In the genomic region with DNA sequence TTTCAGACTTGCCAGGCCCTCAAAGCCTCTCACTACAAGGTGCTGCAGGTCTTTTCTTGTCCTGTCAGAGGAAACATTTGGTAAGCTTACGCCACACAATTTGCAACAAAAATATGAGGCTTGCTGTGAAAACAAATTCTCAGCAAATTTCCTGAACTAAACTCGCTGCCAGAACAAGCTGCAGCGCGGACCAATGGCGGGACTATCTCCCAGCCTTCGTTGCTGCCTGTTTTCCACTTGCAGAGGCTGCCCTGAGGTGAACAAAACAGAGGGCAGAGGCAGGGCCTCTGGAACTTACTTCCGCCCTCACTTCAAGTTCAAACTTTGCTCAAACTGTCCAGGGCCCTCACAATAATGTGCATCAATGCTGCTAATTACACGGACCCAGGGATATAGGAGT, we compare ENCODE assay signal across 16 cellular contexts. TPM values are rescaled to one million over a fixed set of nuclear protein-coding genes. Genes with fewer than 3 reads are reported as not detected.
A peak's percentile ranks its signal among the peaks of the same experiment; 100 is the strongest.
DNase-seq lines count a peak whose midpoint lies in the region; ATAC-seq, FAIRE-seq and TF ChIP-seq lines count a peak whose summit lies in the region.
"Had no signal": no experiment of that assay in that cellular context is flagged by ENCODE, and none has a peak within 500 bp of the region (broad histone marks: within the 10 kb centered on the region; RNA-seq: fewer than 3 reads in every experiment).

No MANE protein-coding gene starts in this region.

- BruUV-seq in MCF 10A (replicated peaks; lab: Mats Ljungman, UMichigan) = no TSS peak

- TF ChIP-seq POLR2A in breast epithelium (IDR thresholded peaks at IDR 0.05) (no peak), vagina (IDR thresholded peaks at IDR 0.05) (no peak), erythroblast (IDR thresholded peaks at IDR 0.05; ENCODE audit: low read length) (no peak)

- H3K4me1 ChIP-seq in breast epithelium (peaks cover 15 to 40% of the 10 kb centered on the region in 2 donors), kidney (ENCODE audit: control insufficient read depth in 1 of 2, insufficient read depth in 1 of 2, low read depth in 1 of 2, low read length in 2 of 2) (peaks cover 6 to 9% of the 10 kb centered on the region in 2 donors), vagina (peaks cover 49% of the 10 kb centered on the region)

- DNase-seq in breast epithelium (ENCODE audit: low spot score in 2 of 2) (no peak), MCF 10A (ENCODE audit: unreplicated experiment) (no peak), kidney (peak; percentile 63), vagina (ENCODE audit: extremely low spot score in 2 of 2) (no peak), erythroblast (lab: John Stamatoyannopoulos, UW) (no peak), posterior vena cava (ENCODE audit: low spot score) (no peak), NCI-H1694 treated with DMSO at 0.1 percent for 48 hours (lab: John Stamatoyannopoulos, UW) (no peak)
- DNase-seq in activated CD8-positive, alpha-beta T cell treated with anti-CD3 and anti-CD28 coated beads for 36 hours = no peak
- DNase-seq: activated CD4-positive, CD25-positive, alpha-beta regulatory T cell; GOT3; head of caudate nucleus; Kasumi-1; NCI-H1417; NCI-H2171 treated with DMSO at 0.1 percent for 48 hours; stimulated activated CD4-positive, alpha-beta T cell treated with anti-CD3 and anti-CD28 coated beads, Interleukin-1b, Interleukin-23, amount 100 ng/mL, for 48 hours had no signal

- CTCF ChIA-PET in MCF 10A (lab: Yijun Ruan, JAX) = no interaction called here
- CTCF ChIA-PET in activated CD8-positive, alpha-beta T cell treated with anti-CD3 and anti-CD28 coated beads for 36 hours (lab: Charles Lee) = interaction anchor here (0.6 to 0.8 kb wide), 2 partner anchors 12 to 114 kb away, joined by 3 read pairs; a partner anchor contains a TSS

- no peak for FAIRE-seq in kidney (lab: Jason Lieb, UNC)
- FAIRE-seq: colon had no signal

- POLR2A ChIA-PET in MCF 10A (lab: Yijun Ruan, JAX) = no interaction called here
- POLR2A ChIA-PET in activated CD8-positive, alpha-beta T cell treated with anti-CD3 and anti-CD28 coated beads for 36 hours (lab: Charles Lee) = interaction anchor here (0.6 kb wide), 1 partner anchor 1582 kb away, joined by 3 read pairs; no protein-coding TSS in a partner anchor

- H3K9ac ChIP-seq in kidney (ENCODE audit: low read length in 2 of 2) = no peak overlapping the region

- H3K36me3 ChIP-seq in breast epithelium (no peaks in the 10 kb centered on the region), kidney (ENCODE audit: control insufficient read depth in 1 of 2, insufficient read depth in 2 of 2, low read length in 2 of 2) (peaks cover 7 to 12% of the 10 kb centered on the region in 2 donors), vagina (no peaks in the 10 kb centered on the region)

- H3K27ac Mint-ChIP-seq in MCF 10A (ENCODE audit: low read depth, unreplicated experiment) = no peak overlapping the region
- H3K27ac Mint-ChIP-seq in activated CD8-positive, alpha-beta T cell treated with anti-CD3 and anti-CD28 coated beads for 36 hours = peak overlapping the region; percentile 34

- TF ChIP-seq CTCF in breast epithelium (IDR thresholded peaks at IDR 0.05) = no peak
- TF ChIP-seq CTCF in MCF 10A (IDR thresholded peaks at IDR 0.05; ENCODE audit: unreplicated experiment) = no peak
- no peak for TF ChIP-seq CTCF in activated CD8-positive, alpha-beta T cell treated with anti-CD3 and anti-CD28 coated beads for 36 hours (IDR thresholded peaks at IDR 0.05)
- TF ChIP-seq CTCF in kidney (IDR thresholded peaks at IDR 0.05; ENCODE audit: borderline replicate concordance, extremely low read depth, insufficient read depth) = no peak
- TF ChIP-seq CTCF in vagina (IDR thresholded peaks at IDR 0.05) = no peak

- H3K9me3 Mint-ChIP-seq in MCF 10A (ENCODE audit: unreplicated experiment) = no peaks in the 10 kb centered on the region
- H3K9me3 Mint-ChIP-seq in activated CD8-positive, alpha-beta T cell treated with anti-CD3 and anti-CD28 coated beads for 36 hours = no peaks in the 10 kb centered on the region

- intact Hi-C loops in breast epithelium (cut with DNase I; ENCODE audit: low total_unique reads) (loop anchor here (5.0 to 10.0 kb wide), 2 partner anchors 97 to 114 kb away; a partner anchor contains a TSS), MCF 10A (cut with micrococcal nuclease) (no loop called here), kidney (cut with DNase I) (loop anchor here (10.0 kb wide), 1 partner anchor 114 kb away; a partner anchor contains a TSS), vagina (cut with DNase I) (no loop called here), posterior vena cava (cut with DNase I) (no loop called here)
- intact Hi-C loops in activated CD8-positive, alpha-beta T cell treated with anti-CD3 and anti-CD28 coated beads for 36 hours (cut with micrococcal nuclease) = no loop called here

- H3K36me3 Mint-ChIP-seq in MCF 10A (ENCODE audit: insufficient read depth, unreplicated experiment) = peaks cover 59% of the 10 kb centered on the region
- peaks cover 49% of the 10 kb centered on the region for H3K36me3 Mint-ChIP-seq in activated CD8-positive, alpha-beta T cell treated with anti-CD3 and anti-CD28 coated beads for 36 hours (ENCODE audit: low read depth)

- no peaks in the 10 kb centered on the region for H3K9me3 ChIP-seq in breast epithelium
- no peaks in the 10 kb centered on the region for H3K9me3 ChIP-seq in kidney (ENCODE audit: control insufficient read depth in 1 of 2, low read length in 2 of 2)
- H3K9me3 ChIP-seq in vagina = no peaks in the 10 kb centered on the region

- H3K27ac ChIP-seq in breast epithelium (peak overlapping the region; percentile 66 to 68), kidney (ENCODE audit: low read depth in 2 of 2, low read length in 2 of 2) (no peak overlapping the region), vagina (peak overlapping the region; percentile 34)

- peaks cover 26% of the 10 kb centered on the region for H3K4me1 Mint-ChIP-seq in MCF 10A (ENCODE audit: insufficient read depth, unreplicated experiment)
- H3K4me1 Mint-ChIP-seq in activated CD8-positive, alpha-beta T cell treated with anti-CD3 and anti-CD28 coated beads for 36 hours (ENCODE audit: low read depth) = peaks cover 46% of the 10 kb centered on the region

- no peaks in the 10 kb centered on the region for H3K27me3 Mint-ChIP-seq in MCF 10A (ENCODE audit: insufficient read depth, unreplicated experiment)
- no peaks in the 10 kb centered on the region for H3K27me3 Mint-ChIP-seq in activated CD8-positive, alpha-beta T cell treated with anti-CD3 and anti-CD28 coated beads for 36 hours

- no peaks in the 10 kb centered on the region for H3K27me3 ChIP-seq in breast epithelium
- no peaks in the 10 kb centered on the region for H3K27me3 ChIP-seq in vagina

- no peak overlapping the region for H3K4me3 ChIP-seq in breast epithelium
- H3K4me3 ChIP-seq in kidney (ENCODE audit: low read length in 2 of 2) = no peak overlapping the region
- no peak overlapping the region for H3K4me3 ChIP-seq in vagina

- H3K4me3 Mint-ChIP-seq in MCF 10A (ENCODE audit: unreplicated experiment) = no peak overlapping the region
- no peak overlapping the region for H3K4me3 Mint-ChIP-seq in activated CD8-positive, alpha-beta T cell treated with anti-CD3 and anti-CD28 coated beads for 36 hours

- ATAC-seq in activated CD8-positive, alpha-beta T cell treated with anti-CD3 and anti-CD28 coated beads for 36 hours = no peak

RNA-seq across cellular contexts. Expression of a gene that starts 12.4 kb away (rescaled TPM):
- total RNA-seq in breast epithelium (10 to 100 TPM in 2 of 3 donors, 1 to 10 TPM in 1; 9.9 to 19.7 (median 19.6) TPM), MCF 10A (2022) (122 and 147 TPM in 2 replicates), kidney (39.6 TPM), vagina (16.2 TPM), posterior vena cava (10 to 100 TPM; 39.7 to 42.3 TPM)
- total RNA-seq in activated CD8-positive, alpha-beta T cell treated with anti-CD3 and anti-CD28 coated beads for 36 hours = 100 to 1,000 TPM; 127 to 128 TPM
- polyA plus RNA-seq in kidney (ENCODE audit: insufficient read depth, low read depth, low replicate concordance) = 189 TPM

RNA-seq across cellular contexts. Expression of a gene that starts 47.6 kb away (rescaled TPM):
- total RNA-seq in breast epithelium (1 to 10 TPM in 1 of 3 donors, under 1 TPM in 2; 0.15 to 4.2 (median 0.66) TPM), MCF 10A (2022) (0.25 and 1.7 TPM in 2 replicates), kidney (0.47 TPM), vagina (1.5 TPM), posterior vena cava (under 1 TPM; 0.19 to 0.32 TPM)
- total RNA-seq in activated CD8-positive, alpha-beta T cell treated with anti-CD3 and anti-CD28 coated beads for 36 hours = not detected
- polyA plus RNA-seq in kidney (ENCODE audit: insufficient read depth, low read depth, low replicate concordance) = 4.0 TPM

Comparison
In these comparisons a context has a peak if more than half of its experiments do, and no peak if none do; other contexts are left out.
1. intact Hi-C loops: an anchor here in breast epithelium (5.0 to 10.0 kb wide) and kidney (10.0 kb wide); none called in MCF 10A, activated CD8-positive, alpha-beta T cell treated with anti-CD3 and anti-CD28 coated beads for 36 hours, vagina and posterior vena cava.
2. H3K27ac ChIP-seq: peak in breast epithelium (2 of 2) and vagina (single experiment); none in kidney (0 of 2).